In the genomic region with DNA sequence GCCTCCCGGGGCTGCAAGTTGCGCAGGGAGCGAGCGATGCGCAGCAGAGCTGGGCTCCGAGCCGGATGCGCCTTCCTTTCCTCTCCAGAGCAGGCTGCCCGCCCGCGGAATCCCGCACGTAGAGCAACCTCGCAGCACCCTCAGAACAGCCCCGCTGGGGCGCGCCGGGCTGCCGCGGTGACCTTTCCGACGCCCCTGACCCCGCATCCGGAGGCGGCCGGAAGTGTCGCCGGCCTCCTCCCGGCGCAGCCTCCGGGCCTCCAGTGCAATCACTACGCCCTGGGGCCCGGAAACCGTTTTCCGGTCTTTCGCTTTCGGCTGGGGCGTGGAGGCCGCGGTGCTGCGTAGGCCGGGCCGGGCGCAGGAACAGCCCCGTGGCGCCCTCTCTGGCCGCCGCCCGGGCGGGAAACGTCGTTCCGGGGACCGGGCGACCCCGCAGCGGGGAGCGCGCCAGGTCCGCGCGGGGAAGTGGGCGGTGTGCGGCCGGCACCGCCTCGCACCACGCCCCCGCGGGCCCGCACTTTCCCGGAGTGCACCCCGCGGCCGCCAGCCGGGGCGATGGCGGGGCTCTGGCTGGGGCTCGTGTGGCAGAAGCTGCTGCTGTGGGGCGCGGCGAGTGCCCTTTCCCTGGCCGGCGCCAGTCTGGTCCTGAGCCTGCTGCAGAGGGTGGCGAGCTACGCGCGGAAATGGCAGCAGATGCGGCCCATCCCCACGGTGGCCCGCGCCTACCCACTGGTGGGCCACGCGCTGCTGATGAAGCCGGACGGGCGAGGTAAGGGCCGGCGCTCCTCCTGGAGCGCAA, we compare ENCODE assay signal across 1 cellular context.
TF ChIP-seq lines count a peak whose summit lies in the region.

A gene (plus strand): TSS at position 302 of the 802 bp plus-strand sequence. CDS start 257 bp downstream, at position 559.

TF ChIP-seq in HepG2, 621 proteins besides CTCF, POLR2A, EP300 and RAD21 (continued from another document and continues in another):
- TF ChIP-seq ZNF383 (CRISPR knock-in tag; IDR thresholded peaks at IDR 0.05; ENCODE audit: borderline replicate concordance) (no peak), ZNF670 (CRISPR knock-in tag; IDR thresholded peaks at IDR 0.05; ENCODE audit: borderline replicate concordance) (peak; percentile 81; the same call in 1 of the 2 replicates), ZBTB7B (CRISPR knock-in tag; IDR thresholded peaks at IDR 0.05) (peak; percentile 60; the same call in 1 of the 2 replicates), RBAK (CRISPR knock-in tag; IDR thresholded peaks at IDR 0.05) (no peak), ZNF143 (CRISPR knock-in tag; IDR thresholded peaks at IDR 0.05) (peak; percentile 43; the same call in 1 of the 2 replicates), ZIK1 (CRISPR knock-in tag; IDR thresholded peaks at IDR 0.05; ENCODE audit: borderline replicate concordance, low read depth) (0 out of 2 replicates have a peak, but pooled peaks have one; percentile 35), FOXA1 (IDR thresholded peaks at IDR 0.05) (no peak), FOXA1 (CRISPR knock-in tag; IDR thresholded peaks at IDR 0.05) (0 out of 2 replicates have a peak, but pooled peaks have one; percentile 11), TAF15 (IDR thresholded peaks at IDR 0.05; ENCODE audit: low read depth, low read length, poor library complexity, severe bottlenecking) (no peak), STAG1 (CRISPR knock-in tag; IDR thresholded peaks at IDR 0.05) (peak; percentile 27), ZNF121 (CRISPR knock-in tag; IDR thresholded peaks at IDR 0.05) (no peak; the same call in 1 of the 2 replicates), SP1 (IDR thresholded peaks at IDR 0.05) (no peak), SP1 (CRISPR knock-in tag; IDR thresholded peaks at IDR 0.05) (0 out of 2 replicates have a peak, but pooled peaks have one; percentile 14), ARID2 (CRISPR knock-in tag; IDR thresholded peaks at IDR 0.05; ENCODE audit: borderline replicate concordance) (no peak), PHF8 (CRISPR knock-in tag; IDR thresholded peaks at IDR 0.05) (peak; percentile 93), ZNF839 (CRISPR knock-in tag; IDR thresholded peaks at IDR 0.05; ENCODE audit: borderline replicate concordance) (no peak), RBFOX2 (IDR thresholded peaks at IDR 0.05; ENCODE audit: low read depth, low read length) (peak; percentile 95), ZKSCAN1 (IDR thresholded peaks at IDR 0.05; ENCODE audit: low read length) (0 out of 2 replicates have a peak, but pooled peaks have one; percentile 12), ZBTB3 (CRISPR knock-in tag; IDR thresholded peaks at IDR 0.05; ENCODE audit: borderline replicate concordance, low read depth) (no peak), KDM3A (CRISPR knock-in tag; IDR thresholded peaks at IDR 0.05; ENCODE audit: low read depth) (peak; percentile 19; the same call in 1 of the 2 replicates), ZNF451 (CRISPR knock-in tag; IDR thresholded peaks at IDR 0.05) (no peak; the same call in 1 of the 2 replicates), MIER2 (CRISPR knock-in tag; IDR thresholded peaks at IDR 0.05) (no peak), ZFAT (CRISPR knock-in tag; conservative IDR thresholded peaks at IDR 0.05) (no peak), HMGA1 (CRISPR knock-in tag; conservative IDR thresholded peaks at IDR 0.05) (no peak), ZNF614 (CRISPR knock-in tag; IDR thresholded peaks at IDR 0.05; ENCODE audit: borderline replicate concordance) (no peak; the same call in 1 of the 2 replicates), ZFP36L1 (CRISPR knock-in tag; IDR thresholded peaks at IDR 0.05) (no peak; the same call in 1 of the 2 replicates), ERF (CRISPR knock-in tag; IDR thresholded peaks at IDR 0.05) (0 out of 2 replicates have a peak, but pooled peaks have one; percentile 39), ZBTB1 (CRISPR knock-in tag; IDR thresholded peaks at IDR 0.05; ENCODE audit: borderline replicate concordance) (no peak; the same call in 1 of the 2 replicates), ZNF644 (CRISPR knock-in tag; IDR thresholded peaks at IDR 0.05; ENCODE audit: low read depth) (no peak), PHF20 (CRISPR knock-in tag; IDR thresholded peaks at IDR 0.05) (peak; percentile 74)
- TF ChIP-seq, protein P1, sequence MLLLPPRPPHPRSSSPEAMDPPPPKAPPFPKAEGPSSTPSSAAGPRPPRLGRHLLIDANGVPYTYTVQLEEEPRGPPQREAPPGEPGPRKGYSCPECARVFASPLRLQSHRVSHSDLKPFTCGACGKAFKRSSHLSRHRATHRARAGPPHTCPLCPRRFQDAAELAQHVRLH (CRISPR knock-in tag; IDR thresholded peaks at IDR 0.05; ENCODE audit: borderline replicate concordance, low read depth): 0 out of 2 replicates have a peak, but pooled peaks have one; percentile 54
- TF ChIP-seq, protein P2, sequence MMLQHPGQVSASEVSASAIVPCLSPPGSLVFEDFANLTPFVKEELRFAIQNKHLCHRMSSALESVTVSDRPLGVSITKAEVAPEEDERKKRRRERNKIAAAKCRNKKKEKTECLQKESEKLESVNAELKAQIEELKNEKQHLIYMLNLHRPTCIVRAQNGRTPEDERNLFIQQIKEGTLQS (CRISPR knock-in tag; IDR thresholded peaks at IDR 0.05): no peak; the same call in 1 of the 2 replicates
- TF ChIP-seq, protein P3, sequence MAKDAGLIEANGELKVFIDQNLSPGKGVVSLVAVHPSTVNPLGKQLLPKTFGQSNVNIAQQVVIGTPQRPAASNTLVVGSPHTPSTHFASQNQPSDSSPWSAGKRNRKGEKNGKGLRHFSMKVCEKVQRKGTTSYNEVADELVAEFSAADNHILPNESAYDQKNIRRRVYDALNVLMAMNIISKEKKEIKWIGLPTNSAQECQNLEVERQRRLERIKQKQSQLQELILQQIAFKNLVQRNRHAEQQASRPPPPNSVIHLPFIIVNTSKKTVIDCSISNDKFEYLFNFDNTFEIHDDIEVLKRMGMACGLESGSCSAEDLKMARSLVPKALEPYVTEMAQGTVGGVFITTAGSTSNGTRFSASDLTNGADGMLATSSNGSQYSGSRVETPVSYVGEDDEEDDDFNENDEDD (CRISPR knock-in tag; IDR thresholded peaks at IDR 0.05; ENCODE audit: borderline replicate concordance): no peak; the same call in 1 of the 2 replicates
- TF ChIP-seq, protein P4, sequence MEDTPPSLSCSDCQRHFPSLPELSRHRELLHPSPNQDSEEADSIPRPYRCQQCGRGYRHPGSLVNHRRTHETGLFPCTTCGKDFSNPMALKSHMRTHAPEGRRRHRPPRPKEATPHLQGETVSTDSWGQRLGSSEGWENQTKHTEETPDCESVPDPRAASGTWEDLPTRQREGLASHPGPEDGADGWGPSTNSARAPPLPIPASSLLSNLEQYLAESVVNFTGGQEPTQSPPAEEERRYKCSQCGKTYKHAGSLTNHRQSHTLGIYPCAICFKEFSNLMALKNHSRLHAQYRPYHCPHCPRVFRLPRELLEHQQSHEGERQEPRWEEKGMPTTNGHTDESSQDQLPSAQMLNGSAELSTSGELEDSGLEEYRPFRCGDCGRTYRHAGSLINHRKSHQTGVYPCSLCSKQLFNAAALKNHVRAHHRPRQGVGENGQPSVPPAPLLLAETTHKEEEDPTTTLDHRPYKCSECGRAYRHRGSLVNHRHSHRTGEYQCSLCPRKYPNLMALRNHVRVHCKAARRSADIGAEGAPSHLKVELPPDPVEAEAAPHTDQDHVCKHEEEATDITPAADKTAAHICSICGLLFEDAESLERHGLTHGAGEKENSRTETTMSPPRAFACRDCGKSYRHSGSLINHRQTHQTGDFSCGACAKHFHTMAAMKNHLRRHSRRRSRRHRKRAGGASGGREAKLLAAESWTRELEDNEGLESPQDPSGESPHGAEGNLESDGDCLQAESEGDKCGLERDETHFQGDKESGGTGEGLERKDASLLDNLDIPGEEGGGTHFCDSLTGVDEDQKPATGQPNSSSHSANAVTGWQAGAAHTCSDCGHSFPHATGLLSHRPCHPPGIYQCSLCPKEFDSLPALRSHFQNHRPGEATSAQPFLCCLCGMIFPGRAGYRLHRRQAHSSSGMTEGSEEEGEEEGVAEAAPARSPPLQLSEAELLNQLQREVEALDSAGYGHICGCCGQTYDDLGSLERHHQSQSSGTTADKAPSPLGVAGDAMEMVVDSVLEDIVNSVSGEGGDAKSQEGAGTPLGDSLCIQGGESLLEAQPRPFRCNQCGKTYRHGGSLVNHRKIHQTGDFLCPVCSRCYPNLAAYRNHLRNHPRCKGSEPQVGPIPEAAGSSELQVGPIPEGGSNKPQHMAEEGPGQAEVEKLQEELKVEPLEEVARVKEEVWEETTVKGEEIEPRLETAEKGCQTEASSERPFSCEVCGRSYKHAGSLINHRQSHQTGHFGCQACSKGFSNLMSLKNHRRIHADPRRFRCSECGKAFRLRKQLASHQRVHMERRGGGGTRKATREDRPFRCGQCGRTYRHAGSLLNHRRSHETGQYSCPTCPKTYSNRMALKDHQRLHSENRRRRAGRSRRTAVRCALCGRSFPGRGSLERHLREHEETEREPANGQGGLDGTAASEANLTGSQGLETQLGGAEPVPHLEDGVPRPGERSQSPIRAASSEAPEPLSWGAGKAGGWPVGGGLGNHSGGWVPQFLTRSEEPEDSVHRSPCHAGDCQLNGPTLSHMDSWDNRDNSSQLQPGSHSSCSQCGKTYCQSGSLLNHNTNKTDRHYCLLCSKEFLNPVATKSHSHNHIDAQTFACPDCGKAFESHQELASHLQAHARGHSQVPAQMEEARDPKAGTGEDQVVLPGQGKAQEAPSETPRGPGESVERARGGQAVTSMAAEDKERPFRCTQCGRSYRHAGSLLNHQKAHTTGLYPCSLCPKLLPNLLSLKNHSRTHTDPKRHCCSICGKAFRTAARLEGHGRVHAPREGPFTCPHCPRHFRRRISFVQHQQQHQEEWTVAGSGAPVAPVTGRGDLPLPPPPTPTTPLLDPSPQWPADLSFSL (CRISPR knock-in tag; IDR thresholded peaks at IDR 0.05): no peak
- TF ChIP-seq, protein P5, sequence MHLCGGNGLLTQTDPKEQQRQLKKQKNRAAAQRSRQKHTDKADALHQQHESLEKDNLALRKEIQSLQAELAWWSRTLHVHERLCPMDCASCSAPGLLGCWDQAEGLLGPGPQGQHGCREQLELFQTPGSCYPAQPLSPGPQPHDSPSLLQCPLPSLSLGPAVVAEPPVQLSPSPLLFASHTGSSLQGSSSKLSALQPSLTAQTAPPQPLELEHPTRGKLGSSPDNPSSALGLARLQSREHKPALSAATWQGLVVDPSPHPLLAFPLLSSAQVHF (CRISPR knock-in tag; IDR thresholded peaks at IDR 0.05): peak; percentile 49; the same call in 1 of the 2 replicates
- TF ChIP-seq, protein P6, sequence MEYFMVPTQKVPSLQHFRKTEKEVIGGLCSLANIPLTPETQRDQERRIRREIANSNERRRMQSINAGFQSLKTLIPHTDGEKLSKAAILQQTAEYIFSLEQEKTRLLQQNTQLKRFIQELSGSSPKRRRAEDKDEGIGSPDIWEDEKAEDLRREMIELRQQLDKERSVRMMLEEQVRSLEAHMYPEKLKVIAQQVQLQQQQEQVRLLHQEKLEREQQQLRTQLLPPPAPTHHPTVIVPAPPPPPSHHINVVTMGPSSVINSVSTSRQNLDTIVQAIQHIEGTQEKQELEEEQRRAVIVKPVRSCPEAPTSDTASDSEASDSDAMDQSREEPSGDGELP (IDR thresholded peaks at IDR 0.05; ENCODE audit: borderline replicate concordance, low read depth): no peak
- TF ChIP-seq, protein P7, sequence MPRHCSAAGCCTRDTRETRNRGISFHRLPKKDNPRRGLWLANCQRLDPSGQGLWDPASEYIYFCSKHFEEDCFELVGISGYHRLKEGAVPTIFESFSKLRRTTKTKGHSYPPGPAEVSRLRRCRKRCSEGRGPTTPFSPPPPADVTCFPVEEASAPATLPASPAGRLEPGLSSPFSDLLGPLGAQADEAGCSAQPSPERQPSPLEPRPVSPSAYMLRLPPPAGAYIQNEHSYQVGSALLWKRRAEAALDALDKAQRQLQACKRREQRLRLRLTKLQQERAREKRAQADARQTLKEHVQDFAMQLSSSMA (CRISPR knock-in tag; IDR thresholded peaks at IDR 0.05): no peak
- TF ChIP-seq, protein P8, sequence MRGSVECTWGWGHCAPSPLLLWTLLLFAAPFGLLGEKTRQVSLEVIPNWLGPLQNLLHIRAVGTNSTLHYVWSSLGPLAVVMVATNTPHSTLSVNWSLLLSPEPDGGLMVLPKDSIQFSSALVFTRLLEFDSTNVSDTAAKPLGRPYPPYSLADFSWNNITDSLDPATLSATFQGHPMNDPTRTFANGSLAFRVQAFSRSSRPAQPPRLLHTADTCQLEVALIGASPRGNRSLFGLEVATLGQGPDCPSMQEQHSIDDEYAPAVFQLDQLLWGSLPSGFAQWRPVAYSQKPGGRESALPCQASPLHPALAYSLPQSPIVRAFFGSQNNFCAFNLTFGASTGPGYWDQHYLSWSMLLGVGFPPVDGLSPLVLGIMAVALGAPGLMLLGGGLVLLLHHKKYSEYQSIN (CRISPR knock-in tag; IDR thresholded peaks at IDR 0.05; ENCODE audit: borderline replicate concordance): no peak
- TF ChIP-seq, protein P9, sequence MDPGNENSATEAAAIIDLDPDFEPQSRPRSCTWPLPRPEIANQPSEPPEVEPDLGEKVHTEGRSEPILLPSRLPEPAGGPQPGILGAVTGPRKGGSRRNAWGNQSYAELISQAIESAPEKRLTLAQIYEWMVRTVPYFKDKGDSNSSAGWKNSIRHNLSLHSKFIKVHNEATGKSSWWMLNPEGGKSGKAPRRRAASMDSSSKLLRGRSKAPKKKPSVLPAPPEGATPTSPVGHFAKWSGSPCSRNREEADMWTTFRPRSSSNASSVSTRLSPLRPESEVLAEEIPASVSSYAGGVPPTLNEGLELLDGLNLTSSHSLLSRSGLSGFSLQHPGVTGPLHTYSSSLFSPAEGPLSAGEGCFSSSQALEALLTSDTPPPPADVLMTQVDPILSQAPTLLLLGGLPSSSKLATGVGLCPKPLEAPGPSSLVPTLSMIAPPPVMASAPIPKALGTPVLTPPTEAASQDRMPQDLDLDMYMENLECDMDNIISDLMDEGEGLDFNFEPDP (CRISPR knock-in tag; conservative IDR thresholded peaks at IDR 0.05): no peak
- TF ChIP-seq, protein P10, sequence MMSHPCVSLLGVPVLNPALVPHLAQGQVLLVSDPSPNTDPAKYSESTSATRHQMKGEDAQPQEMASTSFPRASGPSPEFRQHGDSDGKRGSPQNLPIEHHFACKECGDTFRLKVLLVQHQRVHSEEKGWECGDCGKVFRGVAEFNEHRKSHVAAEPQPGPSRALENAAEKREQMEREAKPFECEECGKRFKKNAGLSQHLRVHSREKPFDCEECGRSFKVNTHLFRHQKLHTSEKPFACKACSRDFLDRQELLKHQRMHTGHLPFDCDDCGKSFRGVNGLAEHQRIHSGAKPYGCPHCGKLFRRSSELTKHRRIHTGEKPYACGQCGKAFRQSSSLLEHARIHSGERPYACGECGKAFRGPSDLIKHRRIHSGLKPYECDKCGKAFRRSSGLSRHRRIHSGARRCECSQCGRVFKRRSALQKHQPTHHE (CRISPR knock-in tag; IDR thresholded peaks at IDR 0.05; ENCODE audit: borderline replicate concordance): peak; percentile 94
- TF ChIP-seq, protein P11, sequence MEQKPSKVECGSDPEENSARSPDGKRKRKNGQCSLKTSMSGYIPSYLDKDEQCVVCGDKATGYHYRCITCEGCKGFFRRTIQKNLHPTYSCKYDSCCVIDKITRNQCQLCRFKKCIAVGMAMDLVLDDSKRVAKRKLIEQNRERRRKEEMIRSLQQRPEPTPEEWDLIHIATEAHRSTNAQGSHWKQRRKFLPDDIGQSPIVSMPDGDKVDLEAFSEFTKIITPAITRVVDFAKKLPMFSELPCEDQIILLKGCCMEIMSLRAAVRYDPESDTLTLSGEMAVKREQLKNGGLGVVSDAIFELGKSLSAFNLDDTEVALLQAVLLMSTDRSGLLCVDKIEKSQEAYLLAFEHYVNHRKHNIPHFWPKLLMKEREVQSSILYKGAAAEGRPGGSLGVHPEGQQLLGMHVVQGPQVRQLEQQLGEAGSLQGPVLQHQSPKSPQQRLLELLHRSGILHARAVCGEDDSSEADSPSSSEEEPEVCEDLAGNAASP (CRISPR knock-in tag; IDR thresholded peaks at IDR 0.05; ENCODE audit: borderline replicate concordance): peak; percentile 64; the same call in 1 of the 2 replicates
